9 cellular contexts compared by ENCODE assay signal in the genomic region with DNA sequence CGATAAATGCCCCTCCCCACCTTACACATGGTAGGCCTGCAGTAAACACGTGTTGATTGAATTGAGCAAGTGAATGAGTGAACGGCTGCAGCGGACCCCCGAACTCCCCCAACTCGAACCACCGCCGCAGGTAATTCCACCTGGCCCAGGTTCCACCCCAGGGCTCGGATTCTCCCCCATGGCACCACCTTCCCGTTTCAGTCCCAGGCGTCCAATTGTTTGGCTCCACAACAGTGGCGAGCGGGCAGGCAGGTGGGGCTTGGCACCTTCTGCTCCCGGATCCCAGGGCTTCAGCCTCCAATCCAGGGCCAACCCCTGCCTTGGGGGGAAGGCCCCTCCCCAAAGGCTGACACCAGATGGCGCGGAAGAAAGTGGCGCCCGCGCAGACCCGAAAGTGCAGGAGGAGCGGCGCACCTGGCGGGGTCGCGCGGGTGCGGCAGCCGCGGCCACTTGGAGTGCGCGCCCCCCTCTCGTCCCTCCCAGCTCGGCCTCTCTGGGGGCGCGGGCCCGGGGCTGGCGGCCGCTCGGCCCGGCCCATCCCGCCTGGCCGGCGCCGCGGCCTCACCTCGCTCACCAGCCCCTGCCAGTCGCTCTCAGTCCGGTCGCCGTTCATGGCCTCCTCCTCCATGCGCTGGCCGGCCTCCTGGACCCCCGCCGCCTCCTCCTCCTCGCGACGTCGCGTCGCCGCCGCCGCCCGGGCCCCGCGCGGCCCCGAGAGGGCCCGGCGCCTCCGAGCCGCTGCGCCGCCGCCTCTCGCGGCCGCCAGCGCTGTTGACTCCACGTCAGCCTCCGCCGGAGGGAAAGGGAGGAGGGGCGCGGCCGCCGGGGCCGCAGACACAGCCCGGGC. TPM values are rescaled to one million over a fixed set of nuclear protein-coding genes. Genes with fewer than 3 reads are reported as not detected.
A peak's percentile ranks its signal among the peaks of the same experiment; 100 is the strongest.
DNase-seq lines count a peak whose midpoint lies in the region; ATAC-seq and TF ChIP-seq lines count a peak whose summit lies in the region.
"Had no signal": no experiment of that assay in that cellular context is flagged by ENCODE, and none has a peak within 500 bp of the region (broad histone marks: within the 10 kb centered on the region; RNA-seq: fewer than 3 reads in every experiment).

A gene (minus strand): TSS at position 791 of the 847 bp plus-strand sequence. CDS start 178 bp downstream, at position 613.

- peak within 1 kb of the TSS; percentile 75 for H3K9ac ChIP-seq in HUES64 (ENCODE audit: low read depth, low read length)

- H3K27ac ChIP-seq in HUES64 (ENCODE audit: low read depth, low read length) (peak within 1 kb of the TSS; percentile 41; the same call in 1 of the 2 replicates), dorsolateral prefrontal cortex (peak within 1 kb of the TSS; percentile 75 to 96 (median 90)), left lung (peak within 1 kb of the TSS; percentile 85)

- H3K4me3 ChIP-seq in HUES64 (ENCODE audit: low read length): peak within 1 kb of the TSS; percentile 63
- peak within 1 kb of the TSS; percentile 54 to 87 (median 70) for H3K4me3 ChIP-seq in dorsolateral prefrontal cortex
- peak within 1 kb of the TSS; percentile 39 to 50 for H3K4me3 ChIP-seq in left lung

- DNase-seq in Calu3: peak; percentile 81
- peak; percentile 58 for DNase-seq in RKO (ENCODE audit: low spot score)
- peak in 8 of 10 donors; percentile 32 to 82 (median 51) for DNase-seq in dorsolateral prefrontal cortex
- DNase-seq in left lung: peak; percentile 84 to 90
- peak; percentile 6 for DNase-seq in stimulated activated naive CD8-positive, alpha-beta T cell treated with anti-CD3 and anti-CD28 coated beads, Interleukin-15, Interleukin-2, amounts not matched to agents 100 U/mL and 50 U/mL, for 24 hours
- DNase-seq in stimulated activated CD4-positive, alpha-beta T cell treated with anti-CD3 and anti-CD28 coated beads, Interleukin-12 subunit alpha, Interleukin-12 subunit beta, amount 100 ng/mL, for 4 hours: no peak

- intact Hi-C loops in Calu3 (cut with micrococcal nuclease; ENCODE audit: unreplicated experiment): loop anchor here (10.0 kb wide), 2 partner anchors 58 to 428 kb away; no protein-coding TSS in a partner anchor
- intact Hi-C loops in dorsolateral prefrontal cortex (cut with DNase I): loop anchor here in 1 of 2 donors (5.0 kb wide), 1 partner anchor 330 kb away; a partner anchor contains a TSS
- intact Hi-C loops in left lung (cut with DNase I): no loop called here

- no peak for TF ChIP-seq CTCF in Calu3 (IDR thresholded peaks at IDR 0.05; ENCODE audit: unreplicated experiment)
- peak in 9 of 56 donors; percentile 2 to 34 (median 11) for TF ChIP-seq CTCF in dorsolateral prefrontal cortex (IDR thresholded peaks at IDR 0.05 in 54 of 56, conservative IDR thresholded peaks at IDR 0.05 in 2 of 56; ENCODE audit: low read depth in 1 of 56, partially characterized antibody in 56 of 56)
- TF ChIP-seq CTCF in left lung (IDR thresholded peaks at IDR 0.05): no peak

- H3K27me3 ChIP-seq in HUES64 (ENCODE audit: insufficient read depth, low read length) (peaks cover 20% of the 10 kb centered on the region), dorsolateral prefrontal cortex (no peaks in the 10 kb centered on the region), left lung (peaks cover 0 to 5% of the 10 kb centered on the region in 2 donors)

- peaks cover 8% of the 10 kb centered on the region for H3K4me1 ChIP-seq in HUES64 (ENCODE audit: insufficient read depth, low read length)
- peaks cover 0 to 15% of the 10 kb centered on the region in 2 donors for H3K4me1 ChIP-seq in left lung

- no TSS peak for BruUV-seq in Calu3 (replicated peaks; lab: Mats Ljungman, UMichigan)

- peak within 1 kb of the TSS; percentile 74 for H3K4me3 Mint-ChIP-seq in Calu3 (ENCODE audit: low read depth, unreplicated experiment)

- H3K27ac Mint-ChIP-seq in Calu3 (ENCODE audit: unreplicated experiment): peak within 1 kb of the TSS; percentile 95
- H3K27ac Mint-ChIP-seq: IgD-negative memory B cell had no signal

- H3K36me3 Mint-ChIP-seq in Calu3 (ENCODE audit: insufficient read depth, unreplicated experiment): peaks cover 33% of the 10 kb centered on the region
- H3K36me3 Mint-ChIP-seq: IgD-negative memory B cell had no signal

- WGBS in HUES64: 4% methylated on average over 88 of the region's 88 CpGs

- H3K9me3 Mint-ChIP-seq in Calu3 (ENCODE audit: low read depth, unreplicated experiment): peaks cover 6% of the 10 kb centered on the region

- H3K27me3 Mint-ChIP-seq in Calu3 (ENCODE audit: unreplicated experiment): no peaks in the 10 kb centered on the region

- CTCF ChIA-PET in Calu3 (lab: Charles Lee): no interaction called here

- peaks cover 13% of the 10 kb centered on the region for H3K9me3 ChIP-seq in HUES64 (ENCODE audit: insufficient read depth, low read depth, low read length)
- H3K9me3 ChIP-seq in left lung: peaks cover 0 to 8% of the 10 kb centered on the region in 2 donors

- ATAC-seq in left lung (peak; percentile 97), HG02970 (IDR thresholded peaks at IDR 0.05; ENCODE audit: low FRiP score, unreplicated experiment) (no peak)
- ATAC-seq in stimulated activated naive CD8-positive, alpha-beta T cell treated with anti-CD3 and anti-CD28 coated beads, Interleukin-15, Interleukin-2, amounts not matched to agents 100 U/mL and 50 U/mL, for 24 hours: peak; percentile 22

- H3K36me3 ChIP-seq in HUES64 (ENCODE audit: insufficient read depth, low read length) (peaks cover 22% of the 10 kb centered on the region), left lung (peaks cover 0 to 22% of the 10 kb centered on the region in 2 donors)

- H3K4me1 Mint-ChIP-seq in Calu3 (ENCODE audit: low read depth, unreplicated experiment): peaks cover 11% of the 10 kb centered on the region

RNA-seq across cellular contexts. Expression of the gene that starts here (rescaled TPM):
- 8.9 and 9.5 TPM in 2 replicates for total RNA-seq in Calu3 (2022)
- 4.6 TPM for polyA plus RNA-seq in HUES64 (2013, experiment 1 of 2)
- 4.7 TPM for polyA plus RNA-seq in HUES64 (2013, experiment 2 of 2)
- total RNA-seq in dorsolateral prefrontal cortex: 10 to 100 TPM; 26.6 to 70.3 (median 53.3) TPM
- 10 to 100 TPM; 21.8 to 24.6 TPM for total RNA-seq in left lung
- polyA plus RNA-seq: IgD-negative memory B cell had no signal
